Comparison of ENCODE assay signal across 18 cellular contexts in genomic region chr19:35309481-35310279, GRCh38. TPM values are rescaled to one million over a fixed set of nuclear protein-coding genes. Genes with fewer than 3 reads are reported as not detected.
DNase-seq lines count a peak whose midpoint lies in the region; ATAC-seq and TF ChIP-seq lines count a peak whose summit lies in the region.
"Had no signal": no experiment of that assay in that cellular context is flagged by ENCODE, and none has a peak within 500 bp of the region (broad histone marks: within the 10 kb centered on the region; RNA-seq: fewer than 3 reads in every experiment).

No MANE protein-coding gene starts in this region.

- H3K4me1 ChIP-seq in HAP-1, result no peaks in the 10 kb centered on the region

- in situ Hi-C loops in GM13976 (cut with MboI; ENCODE audit: low sequenced_read_pairs, unreplicated experiment) (no loop called here), brain microvascular endothelial cell (cut with HindIII; ENCODE audit: low pct_ligation_motif_present, low sequenced_read_pairs) (no loop called here), HAP-1 (cut with MboI; ENCODE audit: low sequenced_read_pairs) (no loop called here)

- H3K27ac ChIP-seq in brain microvascular endothelial cell, result no peak overlapping the region
- H3K27ac ChIP-seq: skin epidermis had no signal

- H3K36me3 ChIP-seq in brain microvascular endothelial cell (replicated peaks), result no peaks in the 10 kb centered on the region
- no peaks in the 10 kb centered on the region for H3K36me3 ChIP-seq in HAP-1 (replicated peaks)

- no peaks in the 10 kb centered on the region for H3K27me3 ChIP-seq in brain microvascular endothelial cell (replicated peaks)
- H3K27me3 ChIP-seq in HAP-1 (ENCODE audit: low read depth), result no peaks in the 10 kb centered on the region

- H3K9me3 ChIP-seq in HAP-1, result no peaks in the 10 kb centered on the region

- TF ChIP-seq CTCF in GM13976 (IDR thresholded peaks at IDR 0.05; ENCODE audit: borderline replicate concordance, control extremely low read depth, extremely low read depth, insufficient read depth, missing control alignments) (no peak), brain microvascular endothelial cell (IDR thresholded peaks at IDR 0.05; ENCODE audit: low read depth, low read length, missing control alignments) (no peak), retinal pigment epithelial cell (conservative IDR thresholded peaks at IDR 0.05; ENCODE audit: low read depth, low read length) (no peak)

- ATAC-seq in left lobe of liver, result peak; percentile 45
- ATAC-seq in HG03039 (IDR thresholded peaks at IDR 0.05; ENCODE audit: unreplicated experiment), result no peak
- ATAC-seq: activated CD8-positive, alpha-beta T cell treated with anti-CD3 and anti-CD28 coated beads, Interleukin-2, amount 10 ng/mL, durations not matched to agents 7 days and 5 days; stimulated activated naive CD8-positive, alpha-beta T cell treated with anti-CD3 and anti-CD28 coated beads, Interleukin-15, Interleukin-2, amounts not matched to agents 100 U/mL and 50 U/mL, for 24 hours had no signal

- no peak overlapping the region for H3K4me3 ChIP-seq in brain microvascular endothelial cell (ENCODE audit: low read depth, low read length)
- H3K4me3 ChIP-seq in retinal pigment epithelial cell (ENCODE audit: low read length), result no peak overlapping the region
- no peak overlapping the region for H3K4me3 ChIP-seq in HAP-1
- H3K4me3 ChIP-seq: skin epidermis had no signal

- DNase-seq in GM13976 (ENCODE audit: low spot score), result peak; percentile 17
- peak; percentile 28 for DNase-seq in brain microvascular endothelial cell
- no peak for DNase-seq in left lobe of liver (ENCODE audit: low spot score)
- DNase-seq in retinal pigment epithelial cell (ENCODE audit: low read depth), result peak; percentile 39
- no peak for DNase-seq in stimulated activated CD4-positive, alpha-beta T cell treated with anti-CD3 and anti-CD28 coated beads, Interleukin-4, amount 100 ng/mL, for 4 hours
- DNase-seq in HuH-7.5 (ENCODE audit: low spot score), result no peak
- no peak for DNase-seq in HAP-1 (ENCODE audit: low spot score in 2 of 2)
- DNase-seq: activated CD8-positive, alpha-beta T cell treated with anti-CD3 and anti-CD28 coated beads, Interleukin-2, amount 10 ng/mL, durations not matched to agents 7 days and 5 days; anterior cingulate cortex; effector memory CD4-positive, alpha-beta T cell; H7; NCI-H1417 treated with DMSO at 0.1 percent for 48 hours; NCI-H446 treated with DMSO at 0.1 percent for 48 hours; stimulated activated naive CD8-positive, alpha-beta T cell treated with anti-CD3 and anti-CD28 coated beads, Interleukin-15, Interleukin-2, amounts not matched to agents 100 U/mL and 50 U/mL, for 24 hours had no signal

RNA-seq across cellular contexts. Expression of gene MAG, which starts 17.7 kb away (rescaled TPM):
- 0.81 TPM for total RNA-seq in left lobe of liver
- total RNA-seq: frontal cortex; naive thymus-derived CD8-positive, alpha-beta T cell had no signal

RNA-seq across cellular contexts. Expression of gene CD22, which starts 19.3 kb away (rescaled TPM):
- total RNA-seq in left lobe of liver, result 1.2 TPM
- total RNA-seq: frontal cortex, H7 had no signal

RNA-seq across cellular contexts. Expression of gene HAMP, which starts 27.4 kb away (rescaled TPM):
- total RNA-seq in left lobe of liver, result 37.2 TPM
- total RNA-seq: frontal cortex, H7 had no signal

RNA-seq across cellular contexts. Expression of gene FFAR1, which starts 38.0 kb away (rescaled TPM):
- total RNA-seq in left lobe of liver, result not detected
- total RNA-seq: activated CD8-positive, alpha-beta T cell treated with anti-CD3 and anti-CD28 coated beads, Interleukin-2, amount 10 ng/mL, durations not matched to agents 7 days and 5 days; frontal cortex; H7; naive thymus-derived CD8-positive, alpha-beta T cell had no signal

RNA-seq across cellular contexts. Expression of gene USF2, which starts 40.9 kb away (rescaled TPM):
- total RNA-seq in left lobe of liver, result 91.7 TPM

Comparison
In these comparisons a context has a peak if more than half of its experiments do, and no peak if none do; other contexts are left out.
1. DNase-seq: peak in GM13976 (single experiment), brain microvascular endothelial cell (single experiment) and retinal pigment epithelial cell (single experiment); none in left lobe of liver (single experiment), stimulated activated CD4-positive, alpha-beta T cell treated with anti-CD3 and anti-CD28 coated beads, Interleukin-4, amount 100 ng/mL, for 4 hours (0 of 2), HuH-7.5 (single experiment) and HAP-1 (0 of 2).